ENCODE assay signal across 33 cellular contexts in the genomic region with DNA sequence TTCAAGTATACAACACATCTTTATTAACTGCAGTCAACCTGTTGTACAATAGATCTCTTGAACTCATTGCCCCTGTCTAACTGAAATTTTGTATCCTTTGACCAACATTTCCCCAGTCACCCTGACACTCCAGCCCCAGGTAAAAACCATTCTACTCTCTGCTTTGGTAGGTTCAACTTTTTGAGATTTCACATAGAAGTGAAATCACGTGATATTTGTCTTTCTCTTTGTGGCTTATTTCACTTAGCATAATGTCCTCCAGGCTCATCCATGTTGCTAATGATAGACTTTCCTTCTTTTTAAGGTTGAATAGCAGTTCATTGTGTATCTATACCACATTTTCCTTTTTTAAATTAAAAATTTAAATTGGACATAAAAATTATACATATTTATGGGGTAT.
"Had no signal": no experiment of that assay in that cellular context is flagged by ENCODE, and none has a peak within 500 bp of the region (broad histone marks: within the 10 kb centered on the region; RNA-seq: fewer than 3 reads in every experiment).

No MANE protein-coding gene starts in this region.

- DNase-seq: activated effector memory CD4-positive, alpha-beta T cell treated with anti-CD3 and anti-CD28 coated beads, Interleukin-2, amount 50 U/mL, for 16 hours; activated effector memory CD4-positive, alpha-beta T cell treated with Interleukin-2 at 50 U/mL for 16 hours; activated gamma-delta T cell; activated gamma-delta T cell treated with Interleukin-2 at 50 U/mL for 16 hours; activated naive CD4-positive, alpha-beta T cell; activated naive CD4-positive, alpha-beta T cell treated with anti-CD3 and anti-CD28 coated beads for 36 hours; activated naive CD4-positive, alpha-beta T cell treated with anti-CD3 and anti-CD28 coated beads, Interleukin-2, amount 10 ng/mL, durations not matched to agents 7 days and 5 days; activated naive CD4-positive, alpha-beta T cell treated with anti-CD3 and anti-CD28 coated beads, Interleukin-2, amount 50 U/mL, for 16 hours; activated naive CD4-positive, alpha-beta T cell treated with Interleukin-2 at 50 U/mL for 16 hours; activated naive CD8-positive, alpha-beta T cell treated with anti-CD3 and anti-CD28 coated beads for 36 hours; activated naive CD8-positive, alpha-beta T cell treated with anti-CD3 and anti-CD28 coated beads, Interleukin-2, amount 10 ng/mL, durations not matched to agents 7 days and 5 days; activated naive CD8-positive, alpha-beta T cell treated with anti-CD3 and anti-CD28 coated beads, Interleukin-2, amount 50 U/mL, for 24 hours; activated T-cell treated with anti-CD3 and anti-CD28 coated beads, Interleukin-2, amount 50 U/mL, for 24 hours; activated T-cell treated with anti-CD3 and anti-CD28 coated beads, Interleukin-2, amount 50 U/mL, for 4 hours; activated T-cell treated with anti-CD3 and anti-CD28 coated beads, Interleukin-2, amount 50 U/mL, for 48 hours; activated T-cell treated with anti-CD3 and anti-CD28 coated beads, Interleukin-2, amount 50 U/mL, for 72 hours; adrenal gland; amniotic stem cell; amygdala; anterior cingulate cortex; aorta; body of pancreas; brain microvascular endothelial cell; caudate nucleus; central memory CD4-positive, alpha-beta T cell; cerebellar nuclear complex had no signal

- H3K27me3 ChIP-seq: adrenal gland, ascending aorta, body of pancreas, brain microvascular endothelial cell, breast epithelium, cardiac muscle cell had no signal

- H3K9me3 ChIP-seq: adrenal gland, ascending aorta, body of pancreas, breast epithelium had no signal

- H3K27ac ChIP-seq: adrenal gland, ascending aorta, body of pancreas, brain microvascular endothelial cell, breast epithelium, cardiac muscle cell had no signal

- FAIRE-seq: astrocyte, bronchial epithelial cell had no signal

- H3K4me3 ChIP-seq: adrenal gland, ascending aorta, body of pancreas, breast epithelium, cardiac muscle cell had no signal

- H3K4me1 ChIP-seq: adrenal gland, body of pancreas, breast epithelium had no signal

- H3K36me3 ChIP-seq: adrenal gland, ascending aorta, brain microvascular endothelial cell, breast epithelium, cardiac muscle cell had no signal

- ATAC-seq: activated naive CD4-positive, alpha-beta T cell treated with anti-CD3 and anti-CD28 coated beads, Interleukin-2, amount 50 U/mL, for 72 hours; activated naive CD8-positive, alpha-beta T cell treated with anti-CD3 and anti-CD28 coated beads, Interleukin-2, amount 50 U/mL, for 24 hours; activated T-cell treated with anti-CD3 and anti-CD28 coated beads, Interleukin-2, amount 50 U/mL, for 4 hours; activated T-cell treated with anti-CD3 and anti-CD28 coated beads, Interleukin-2, amount 50 U/mL, for 72 hours; activated T-helper 17 cell treated with anti-CD3 and anti-CD28 coated beads, Interleukin-2, amount 50 U/mL, for 72 hours; body of pancreas had no signal
